In genomic region chr15:69996842-69997478, GRCh38 we compare ENCODE assay signal across 19 cellular contexts.
DNase-seq lines count a peak whose midpoint lies in the region; ATAC-seq, FAIRE-seq and TF ChIP-seq lines count a peak whose summit lies in the region.
"Had no signal": no experiment of that assay in that cellular context is flagged by ENCODE, and none has a peak within 500 bp of the region (broad histone marks: within the 10 kb centered on the region; RNA-seq: fewer than 3 reads in every experiment).

No MANE protein-coding gene starts in this region.

- no TSS peak for BruUV-seq in MCF 10A (replicated peaks; lab: Mats Ljungman, UMichigan)

- POLR2A ChIA-PET in MCF 10A (lab: Yijun Ruan, JAX), result no interaction called here

- H3K36me3 ChIP-seq in breast epithelium (no peaks in the 10 kb centered on the region), bronchial epithelial cell (ENCODE audit: control insufficient read depth, insufficient read depth, low read length) (no peaks in the 10 kb centered on the region), testis (ENCODE audit: low read depth, missing control alignments) (no peaks in the 10 kb centered on the region)
- H3K36me3 ChIP-seq: gastroesophageal sphincter, tibial nerve had no signal

- H3K27me3 Mint-ChIP-seq in MCF 10A (ENCODE audit: insufficient read depth, unreplicated experiment) (peaks cover 30% of the 10 kb centered on the region), type B pancreatic cell (peaks cover 16% of the 10 kb centered on the region)

- no peak for ATAC-seq in GM21786 (IDR thresholded peaks at IDR 0.05; ENCODE audit: unreplicated experiment)
- ATAC-seq: activated CD8-positive, alpha-beta T cell treated with anti-CD3 and anti-CD28 coated beads, Interleukin-2, amount 10 ng/mL, durations not matched to agents 7 days and 5 days; gastroesophageal sphincter; K562 had no signal

- H3K9me3 ChIP-seq in breast epithelium, result peaks cover 0 to under 1% of the 10 kb centered on the region in 2 donors
- no peaks in the 10 kb centered on the region for H3K9me3 ChIP-seq in testis
- H3K9me3 ChIP-seq: tibial nerve had no signal

- H3K4me1 ChIP-seq in breast epithelium (no peaks in the 10 kb centered on the region), testis (no peaks in the 10 kb centered on the region)
- H3K4me1 ChIP-seq: gastroesophageal sphincter, parathyroid adenoma had no signal

- TF ChIP-seq POLR2A in breast epithelium (IDR thresholded peaks at IDR 0.05) (no peak), testis (IDR thresholded peaks at IDR 0.05) (no peak)

- CTCF ChIA-PET in MCF 10A (lab: Yijun Ruan, JAX), result interaction anchor here (0.7 to 0.9 kb wide), 2 partner anchors 273 to 518 kb away, joined by 3 to 8 read pairs; no protein-coding TSS in a partner anchor

- 73 to 75% methylated on average over 10 to 11 of the region's 11 CpGs for WGBS in testis, 2 donors

- DNase-seq in breast epithelium (ENCODE audit: low spot score in 2 of 2) (peak; percentile 26 to 57), MCF 10A (ENCODE audit: unreplicated experiment) (no peak), NCI-H524 (lab: John Stamatoyannopoulos, UW) (peak; percentile 85 to 92), bronchial epithelial cell (ENCODE audit: low read depth) (peak; percentile 31), type B pancreatic cell (ENCODE audit: extremely low spot score, unreplicated experiment) (no peak), testis (no peak), dermis blood vessel endothelial cell (no peak)
- DNase-seq: activated CD8-positive, alpha-beta T cell treated with anti-CD3 and anti-CD28 coated beads, Interleukin-2, amount 10 ng/mL, durations not matched to agents 7 days and 5 days; activated gamma-delta T cell; effector memory CD4-positive, alpha-beta T cell; immature natural killer cell; NCI-H446 treated with DMSO at 0.1 percent for 48 hours; stimulated activated CD4-positive, alpha-beta T cell treated with anti-CD3 and anti-CD28 coated beads, Interleukin-15, amount 100 ng/mL, for 24 hours had no signal

- H3K4me3 ChIP-seq in breast epithelium, result no peak overlapping the region
- H3K4me3 ChIP-seq in bronchial epithelial cell (ENCODE audit: low read depth, low read length), result no peak overlapping the region
- H3K4me3 ChIP-seq in testis, result no peak overlapping the region
- H3K4me3 ChIP-seq: A549, gastroesophageal sphincter, K562, tibial nerve had no signal

- H3K27ac ChIP-seq in breast epithelium (peak overlapping the region; percentile 61 to 68), testis (no peak overlapping the region)
- H3K27ac ChIP-seq: A549, gastroesophageal sphincter, parathyroid adenoma had no signal

- H3K36me3 Mint-ChIP-seq in MCF 10A (ENCODE audit: insufficient read depth, unreplicated experiment) (no peaks in the 10 kb centered on the region), type B pancreatic cell (no peaks in the 10 kb centered on the region)
- H3K36me3 Mint-ChIP-seq: immature natural killer cell had no signal

- FAIRE-seq in bronchial epithelial cell (lab: Jason Lieb, UNC), result no peak
- FAIRE-seq: A549, K562 had no signal

- no peaks in the 10 kb centered on the region for H3K27me3 ChIP-seq in breast epithelium
- peaks cover 12% of the 10 kb centered on the region for H3K27me3 ChIP-seq in bronchial epithelial cell (ENCODE audit: control insufficient read depth, insufficient read depth, low read length)
- H3K27me3 ChIP-seq in testis, result no peaks in the 10 kb centered on the region
- H3K27me3 ChIP-seq: tibial nerve had no signal

- H3K27ac Mint-ChIP-seq in MCF 10A (ENCODE audit: low read depth, unreplicated experiment), result no peak overlapping the region
- H3K27ac Mint-ChIP-seq in type B pancreatic cell, result peak overlapping the region; percentile 78
- H3K27ac Mint-ChIP-seq: activated CD8-positive, alpha-beta T cell treated with anti-CD3 and anti-CD28 coated beads, Interleukin-2, amount 10 ng/mL, durations not matched to agents 7 days and 5 days; immature natural killer cell had no signal

- H3K9me3 Mint-ChIP-seq in MCF 10A (ENCODE audit: unreplicated experiment), result no peaks in the 10 kb centered on the region
- no peaks in the 10 kb centered on the region for H3K9me3 Mint-ChIP-seq in type B pancreatic cell
- H3K9me3 Mint-ChIP-seq: immature natural killer cell had no signal

- TF ChIP-seq CTCF in breast epithelium (IDR thresholded peaks at IDR 0.05) (no peak), MCF 10A (IDR thresholded peaks at IDR 0.05; ENCODE audit: unreplicated experiment) (no peak), bronchial epithelial cell (IDR thresholded peaks at IDR 0.05; ENCODE audit: insufficient read depth, low read length, severe bottlenecking) (no peak), type B pancreatic cell (conservative IDR thresholded peaks at IDR 0.05) (no peak), testis (IDR thresholded peaks at IDR 0.05) (no peak)

- H3K4me3 Mint-ChIP-seq in MCF 10A (ENCODE audit: unreplicated experiment) (no peak overlapping the region), type B pancreatic cell (peak overlapping the region; percentile 56)
- H3K4me3 Mint-ChIP-seq: activated CD8-positive, alpha-beta T cell treated with anti-CD3 and anti-CD28 coated beads, Interleukin-2, amount 10 ng/mL, durations not matched to agents 7 days and 5 days; immature natural killer cell had no signal

- intact Hi-C loops in breast epithelium (cut with DNase I; ENCODE audit: low total_unique reads), result no loop called here
- intact Hi-C loops in MCF 10A (cut with micrococcal nuclease), result no loop called here
- intact Hi-C loops in testis (cut with DNase I; ENCODE audit: low total_unique reads), result no loop called here

- H3K4me1 Mint-ChIP-seq in MCF 10A (ENCODE audit: insufficient read depth, unreplicated experiment) (peaks cover 6% of the 10 kb centered on the region), type B pancreatic cell (ENCODE audit: unreplicated experiment) (peaks cover 29% of the 10 kb centered on the region)
- H3K4me1 Mint-ChIP-seq: immature natural killer cell had no signal

Comparison
In these comparisons a context has a peak if more than half of its experiments do, and no peak if none do; other contexts are left out.
1. DNase-seq: peak in breast epithelium (2 of 2), NCI-H524 (2 of 2) and bronchial epithelial cell (single experiment); none in MCF 10A (single experiment), type B pancreatic cell (single experiment), testis (single experiment) and dermis blood vessel endothelial cell (single experiment).
2. H3K27ac ChIP-seq: peak in breast epithelium (2 of 2); none in testis (0 of 2).